ENCODE assay signal across 1 cellular context in genomic region chr11:65919151-65920034, GRCh38.
A peak's percentile ranks its signal among the peaks of the same experiment; 100 is the strongest.
TF ChIP-seq lines count a peak whose summit lies in the region.

TSS of gene DRAP1 (plus strand) at chr11:65919426. CDS start at chr11:65919502, 76 bp downstream.

TF ChIP-seq in HepG2, 621 proteins besides CTCF, POLR2A, EP300 and RAD21 (continued from another document and continues in another):
- peak; percentile 45; the same call in 1 of the 2 replicates for TF ChIP-seq ZNF362 (CRISPR knock-in tag; IDR thresholded peaks at IDR 0.05; ENCODE audit: borderline replicate concordance)
- no peak for TF ChIP-seq MTF2 (CRISPR knock-in tag; IDR thresholded peaks at IDR 0.05; ENCODE audit: borderline replicate concordance)
- peak; percentile 61; the same call in 1 of the 2 replicates for TF ChIP-seq MIER2 (CRISPR knock-in tag; IDR thresholded peaks at IDR 0.05)
- TF ChIP-seq KDM4B (CRISPR knock-in tag; IDR thresholded peaks at IDR 0.05), result peak; percentile 96
- no peak for TF ChIP-seq SYNCRIP (IDR thresholded peaks at IDR 0.05; ENCODE audit: insufficient read depth, low read depth, low read length)
- no peak for TF ChIP-seq ZBTB42 (CRISPR knock-in tag; IDR thresholded peaks at IDR 0.05)
- TF ChIP-seq TFE3 (CRISPR knock-in tag; IDR thresholded peaks at IDR 0.05), result peak; percentile 55; the same call in 1 of the 2 replicates
- 0 out of 2 replicates have a peak, but pooled peaks have one; percentile 62 for TF ChIP-seq CERS6 (CRISPR knock-in tag; IDR thresholded peaks at IDR 0.05)
- TF ChIP-seq ELF3 (CRISPR knock-in tag; IDR thresholded peaks at IDR 0.05), result peak; percentile 77
- no peak for TF ChIP-seq MBNL3 (CRISPR knock-in tag; conservative IDR thresholded peaks at IDR 0.05)
- 0 out of 2 replicates have a peak, but pooled peaks have one; percentile 36 for TF ChIP-seq BCL3 (CRISPR knock-in tag; IDR thresholded peaks at IDR 0.05)
- peak; percentile 77; the same call in 1 of the 2 replicates for TF ChIP-seq ZNF784 (CRISPR knock-in tag; IDR thresholded peaks at IDR 0.05; ENCODE audit: borderline replicate concordance)
- no peak for TF ChIP-seq SRY (CRISPR knock-in tag; IDR thresholded peaks at IDR 0.05)
- peak; percentile 41; the same call in 1 of the 2 replicates for TF ChIP-seq ZSCAN30 (CRISPR knock-in tag; IDR thresholded peaks at IDR 0.05)
- no peak for TF ChIP-seq ZNF75D (CRISPR knock-in tag; IDR thresholded peaks at IDR 0.05; ENCODE audit: borderline replicate concordance)
- no peak for TF ChIP-seq ZNF674 (CRISPR knock-in tag; IDR thresholded peaks at IDR 0.05; ENCODE audit: low read depth)
- no peak for TF ChIP-seq ZNF24 (IDR thresholded peaks at IDR 0.05)
- TF ChIP-seq FOXA1 (IDR thresholded peaks at IDR 0.05), result no peak
- peak; percentile 48 for TF ChIP-seq FOXA1 (CRISPR knock-in tag; IDR thresholded peaks at IDR 0.05)
- no peak for TF ChIP-seq ZNF230 (CRISPR knock-in tag; IDR thresholded peaks at IDR 0.05)
- TF ChIP-seq TOPORS (CRISPR knock-in tag; IDR thresholded peaks at IDR 0.05), result no peak
- peak; percentile 86 for TF ChIP-seq TFDP2 (CRISPR knock-in tag; IDR thresholded peaks at IDR 0.05)
- TF ChIP-seq POLR2AphosphoS2 (IDR thresholded peaks at IDR 0.05; ENCODE audit: low read depth, low read length), result no peak
- peak; percentile 83 for TF ChIP-seq ZNF264 (CRISPR knock-in tag; IDR thresholded peaks at IDR 0.05)
- TF ChIP-seq ZNF761 (CRISPR knock-in tag; conservative IDR thresholded peaks at IDR 0.05), result peak; percentile 57; the same call in 1 of the 2 replicates
- no peak for TF ChIP-seq ZNF703 (CRISPR knock-in tag; IDR thresholded peaks at IDR 0.05; ENCODE audit: borderline replicate concordance)
- TF ChIP-seq TCF7L2 (IDR thresholded peaks at IDR 0.05; ENCODE audit: low read depth, low read length), result no peak
- peak; percentile 14; the same call in 1 of the 2 replicates for TF ChIP-seq NFYB (CRISPR knock-in tag; IDR thresholded peaks at IDR 0.05)
- TF ChIP-seq ZNF564 (CRISPR knock-in tag; IDR thresholded peaks at IDR 0.05), result no peak
- TF ChIP-seq PATZ1 (CRISPR knock-in tag; IDR thresholded peaks at IDR 0.05), result peak; percentile 95
- TF ChIP-seq SAP130 (CRISPR knock-in tag; IDR thresholded peaks at IDR 0.05; ENCODE audit: low read depth), result peak; percentile 86
- no peak for TF ChIP-seq ZNF337 (CRISPR knock-in tag; IDR thresholded peaks at IDR 0.05; ENCODE audit: borderline replicate concordance, low read depth)
- TF ChIP-seq ZNF777 (CRISPR knock-in tag; IDR thresholded peaks at IDR 0.05), result peak; percentile 90
- peak; percentile 60; the same call in 1 of the 2 replicates for TF ChIP-seq HOXD1 (CRISPR knock-in tag; IDR thresholded peaks at IDR 0.05)
- TF ChIP-seq FOSL2 (CRISPR knock-in tag; IDR thresholded peaks at IDR 0.05), result peak; percentile 79
- TF ChIP-seq MEF2D (CRISPR knock-in tag; IDR thresholded peaks at IDR 0.05), result no peak; the same call in 1 of the 2 replicates
- TF ChIP-seq ZNF318 (CRISPR knock-in tag; IDR thresholded peaks at IDR 0.05), result no peak
- TF ChIP-seq FOXK1 (CRISPR knock-in tag; IDR thresholded peaks at IDR 0.05; ENCODE audit: borderline replicate concordance, low read depth), result peak; percentile 73; the same call in 1 of the 2 replicates
- TF ChIP-seq ZMAT3 (CRISPR knock-in tag; conservative IDR thresholded peaks at IDR 0.05), result peak; percentile 86; the same call in 1 of the 2 replicates
- TF ChIP-seq KLF9 (CRISPR knock-in tag; IDR thresholded peaks at IDR 0.05; ENCODE audit: low read depth), result peak; percentile 80; the same call in 1 of the 2 replicates
- 0 out of 2 replicates have a peak, but pooled peaks have one; percentile 38 for TF ChIP-seq CEBPG (CRISPR knock-in tag; IDR thresholded peaks at IDR 0.05)
- peak; percentile 56; the same call in 1 of the 2 replicates for TF ChIP-seq ZFP91 (CRISPR knock-in tag; IDR thresholded peaks at IDR 0.05; ENCODE audit: borderline replicate concordance)
- TF ChIP-seq ZNF121 (CRISPR knock-in tag; IDR thresholded peaks at IDR 0.05), result peak; percentile 32; the same call in 1 of the 2 replicates
- no peak for TF ChIP-seq NBN (conservative IDR thresholded peaks at IDR 0.05)
- TF ChIP-seq SP2 (CRISPR knock-in tag; IDR thresholded peaks at IDR 0.05), result peak; percentile 53; the same call in 1 of the 2 replicates
- TF ChIP-seq ZNF546 (CRISPR knock-in tag; conservative IDR thresholded peaks at IDR 0.05), result peak; percentile 80
- TF ChIP-seq KAT7 (CRISPR knock-in tag; IDR thresholded peaks at IDR 0.05; ENCODE audit: borderline replicate concordance), result 0 out of 2 replicates have a peak, but pooled peaks have one; percentile 5
- TF ChIP-seq EEA1 (CRISPR knock-in tag; IDR thresholded peaks at IDR 0.05; ENCODE audit: borderline replicate concordance), result no peak
